ENCODE assay signal across 8 cellular contexts in genomic region chr16:2968738-2969544, GRCh38. TPM values are rescaled to one million over a fixed set of nuclear protein-coding genes. Genes with fewer than 3 reads are reported as not detected.
DNase-seq lines count a peak whose midpoint lies in the region; ATAC-seq and TF ChIP-seq lines count a peak whose summit lies in the region.

Gene PAQR4, plus strand, starts transcription at chr16:2969348. Its CDS starts 327 bp downstream, at chr16:2969675.

- peak within 1 kb of the TSS; percentile 37 for H3K4ac ChIP-seq in trophoblast cell (ENCODE audit: low read depth, low read length)

- peak within 1 kb of the TSS; percentile 96 for H3K4me2 ChIP-seq in trophoblast cell (ENCODE audit: low read length)

- H3K4me3 ChIP-seq in GM12875 (ENCODE audit: low read depth, low read length) (peak within 1 kb of the TSS; percentile 95), cardiac muscle cell (peak within 1 kb of the TSS; percentile 49), trophoblast cell (ENCODE audit: low read depth, low read length) (peak within 1 kb of the TSS; percentile 88), tibial nerve (peak within 1 kb of the TSS; percentile 44 to 84 (median 52))

- H3K23ac ChIP-seq in trophoblast cell (ENCODE audit: low read length) = no peak within 1 kb of the TSS

- H3K4me1 ChIP-seq in cardiac muscle cell (ENCODE audit: low read depth) = peaks cover under 1% of the 10 kb centered on the region
- H3K4me1 ChIP-seq in trophoblast cell (ENCODE audit: control insufficient read depth in 1 of 2, insufficient read depth in 2 of 2, low read length in 2 of 2) = peaks cover 20 to 29% of the 10 kb centered on the region in 2 experiments
- peaks cover 0 to 68% (median 30%) of the 10 kb centered on the region in 4 donors for H3K4me1 ChIP-seq in tibial nerve

- peak; percentile 79 for ATAC-seq in HG02623 (IDR thresholded peaks at IDR 0.05; ENCODE audit: unreplicated experiment)
- peak; percentile 68 for ATAC-seq in activated naive CD8-positive, alpha-beta T cell treated with anti-CD3 and anti-CD28 coated beads, Interleukin-2, amount 50 U/mL, for 24 hours

- peak within 1 kb of the TSS; percentile 74 for H3K4me3 Mint-ChIP-seq in activated naive CD8-positive, alpha-beta T cell treated with anti-CD3 and anti-CD28 coated beads, Interleukin-2, amount 50 U/mL, for 24 hours

- peaks cover 7% of the 10 kb centered on the region for H3K79me1 ChIP-seq in trophoblast cell (ENCODE audit: low read length)

- no peak within 1 kb of the TSS for H2BK12ac ChIP-seq in trophoblast cell (ENCODE audit: low read length)

- peak within 1 kb of the TSS; percentile 66 for H4K91ac ChIP-seq in trophoblast cell (ENCODE audit: low read depth, low read length)

- peak within 1 kb of the TSS; percentile 13 for H2BK5ac ChIP-seq in trophoblast cell (ENCODE audit: low read depth, low read length, poor library complexity)

- H3K27ac ChIP-seq in cardiac muscle cell (no peak within 1 kb of the TSS), trophoblast cell (ENCODE audit: low read depth, low read length) (no peak within 1 kb of the TSS), tibial nerve (peak within 1 kb of the TSS in 3 of 4 donors; percentile 66 to 77 (median 71))

- DNase-seq in NCI-H1105 (lab: John Stamatoyannopoulos, UW) (peak; percentile 49), SW480 (ENCODE audit: low spot score) (peak; percentile 90), cardiac muscle cell (ENCODE audit: low read depth in 1 of 2, low spot score in 1 of 2) (peak; percentile 91 to 93), trophoblast cell (peak; percentile 91 to 96), tibial nerve (ENCODE audit: low spot score in 2 of 2) (peak; percentile 53 to 59)
- DNase-seq in activated naive CD8-positive, alpha-beta T cell treated with anti-CD3 and anti-CD28 coated beads, Interleukin-2, amount 50 U/mL, for 24 hours = peak; percentile 88

- peaks cover 2% of the 10 kb centered on the region for H3K79me2 ChIP-seq in trophoblast cell (ENCODE audit: control insufficient read depth, insufficient read depth, low read length, poor library complexity)

- H3K27me3 ChIP-seq in cardiac muscle cell = peaks cover 28% of the 10 kb centered on the region
- peaks cover 3% of the 10 kb centered on the region for H3K27me3 ChIP-seq in trophoblast cell (ENCODE audit: insufficient read depth, low read length)
- H3K27me3 ChIP-seq in tibial nerve = peaks cover 0 to 45% of the 10 kb centered on the region in 2 donors

- peak within 1 kb of the TSS; percentile 78 for H2AFZ ChIP-seq in trophoblast cell (ENCODE audit: insufficient read depth, low read length, poor library complexity)

- H3K9me3 Mint-ChIP-seq in activated naive CD8-positive, alpha-beta T cell treated with anti-CD3 and anti-CD28 coated beads, Interleukin-2, amount 50 U/mL, for 24 hours = no peaks in the 10 kb centered on the region

- TF ChIP-seq POLR2A in tibial nerve (IDR thresholded peaks at IDR 0.05) = peak in 1 of 2 donors; percentile 43

- peak within 1 kb of the TSS; percentile 80 for H3K9ac ChIP-seq in trophoblast cell (ENCODE audit: low read length)

- H3K4me1 Mint-ChIP-seq in activated naive CD8-positive, alpha-beta T cell treated with anti-CD3 and anti-CD28 coated beads, Interleukin-2, amount 50 U/mL, for 24 hours = peaks cover 31% of the 10 kb centered on the region

- peak within 1 kb of the TSS; percentile 80 for H3K18ac ChIP-seq in trophoblast cell (ENCODE audit: low read length)

- peaks cover 27% of the 10 kb centered on the region for H3K27me3 Mint-ChIP-seq in activated naive CD8-positive, alpha-beta T cell treated with anti-CD3 and anti-CD28 coated beads, Interleukin-2, amount 50 U/mL, for 24 hours

- H2BK120ac ChIP-seq in trophoblast cell (ENCODE audit: insufficient read depth, low read length, poor library complexity) = peak within 1 kb of the TSS; percentile 29

- peak within 1 kb of the TSS; percentile 46 for H4K8ac ChIP-seq in trophoblast cell (ENCODE audit: low read depth, low read length)

- peaks cover 18% of the 10 kb centered on the region for H3K36me3 Mint-ChIP-seq in activated naive CD8-positive, alpha-beta T cell treated with anti-CD3 and anti-CD28 coated beads, Interleukin-2, amount 50 U/mL, for 24 hours (ENCODE audit: low read depth)

- H3K9me3 ChIP-seq in cardiac muscle cell (ENCODE audit: low read depth) = no peaks in the 10 kb centered on the region
- H3K9me3 ChIP-seq in trophoblast cell (ENCODE audit: insufficient read depth, low read depth, low read length) = no peaks in the 10 kb centered on the region
- no peaks in the 10 kb centered on the region for H3K9me3 ChIP-seq in tibial nerve

- TF ChIP-seq EP300 in tibial nerve (IDR thresholded peaks at IDR 0.05) = peak in 1 of 2 donors; percentile 40

- H4K12ac ChIP-seq in trophoblast cell (ENCODE audit: low read depth, low read length) = peak within 1 kb of the TSS; percentile 16

- no CpG with 5 or more reads among the region's 98 CpGs for WGBS in trophoblast cell (ENCODE audit: extremely low coverage, insufficient coverage, insufficient read length)
- 0 to 2% methylated on average over 39 to 40 of the region's 98 CpGs for WGBS in tibial nerve, 2 donors

- H3K36me3 ChIP-seq in cardiac muscle cell (no peaks in the 10 kb centered on the region), trophoblast cell (ENCODE audit: control insufficient read depth in 1 of 2, insufficient read depth in 2 of 2, low read length in 2 of 2) (peaks cover 21 to 23% of the 10 kb centered on the region in 2 experiments), tibial nerve (peaks cover 0 to 19% (median 0%) of the 10 kb centered on the region in 3 donors)

- peak within 1 kb of the TSS; percentile 61 for H2AK5ac ChIP-seq in trophoblast cell (ENCODE audit: low read length)

- H3K14ac ChIP-seq in trophoblast cell (ENCODE audit: low read length) = peak within 1 kb of the TSS; percentile 70

- no peak for TF ChIP-seq CTCF in GM12875 (IDR thresholded peaks at IDR 0.05; ENCODE audit: borderline replicate concordance, insufficient read depth, low read depth, low read length)
- TF ChIP-seq CTCF in cardiac muscle cell (IDR thresholded peaks at IDR 0.05; ENCODE audit: low read depth, low read length) = no peak
- TF ChIP-seq CTCF in tibial nerve (IDR thresholded peaks at IDR 0.05) = peak in 1 of 5 experiments; percentile 17

- H3K27ac Mint-ChIP-seq in activated naive CD8-positive, alpha-beta T cell treated with anti-CD3 and anti-CD28 coated beads, Interleukin-2, amount 50 U/mL, for 24 hours = no peak within 1 kb of the TSS

RNA-seq across cellular contexts. Expression of gene PAQR4, which starts in this region (rescaled TPM):
- 3.1 and 9.9 TPM in 2 replicates for total RNA-seq in cardiac muscle cell
- 3.9 and 11.0 TPM in 2 replicates for polyA plus RNA-seq in cardiac muscle cell
- 10.1 and 10.3 TPM in 2 replicates for polyA plus RNA-seq in trophoblast cell (2013)
- total RNA-seq in tibial nerve = 10 to 100 TPM in 1 of 4 donors, 1 to 10 TPM in 3; 5.1 to 15.0 (median 7.9) TPM

Comparison
In these comparisons a context has a peak if more than half of its experiments do, and no peak if none do; other contexts are left out.
1. H3K27ac ChIP-seq: peak in tibial nerve (3 of 4); none in cardiac muscle cell (single experiment) and trophoblast cell (single experiment).
2. Peak in every context shown above with its lines, with median percentiles within 50 percentile points of each other: H3K4me3 ChIP-seq and DNase-seq.